Comparison of ENCODE assay signal across 1 cellular context in the genomic region with DNA sequence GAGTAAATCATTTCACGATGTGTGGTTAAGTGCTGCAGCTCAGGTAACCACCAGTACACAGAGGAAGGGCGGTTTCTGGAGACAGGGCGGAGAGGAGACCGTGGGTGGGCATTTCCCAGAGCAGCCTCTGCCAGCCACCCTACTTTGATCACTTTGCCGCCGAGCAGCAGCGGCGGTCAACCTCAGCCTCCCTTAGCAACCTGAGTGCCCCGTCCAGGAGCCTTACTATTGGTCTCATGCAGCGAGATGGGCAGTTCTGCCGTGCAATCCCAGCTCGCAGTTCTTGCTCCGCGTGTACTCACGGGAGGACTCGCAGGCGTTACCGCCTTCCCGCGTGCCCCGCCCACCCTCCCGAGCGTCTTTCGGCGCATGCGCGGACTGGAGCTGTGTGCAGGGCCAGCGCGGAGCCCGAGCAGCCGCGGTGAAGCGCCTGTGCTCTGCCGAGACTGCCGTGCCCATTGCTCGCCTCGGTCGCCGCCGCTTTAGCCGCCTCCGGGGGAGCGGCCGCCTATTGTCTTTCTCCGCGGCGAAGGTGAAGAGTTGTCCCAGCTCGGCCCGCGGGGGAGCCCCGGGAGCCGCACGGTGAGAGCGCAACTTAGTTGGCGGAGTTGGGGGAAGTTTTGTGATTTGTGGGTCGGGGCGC.
TF ChIP-seq lines count a peak whose summit lies in the region.

A gene with protein sequence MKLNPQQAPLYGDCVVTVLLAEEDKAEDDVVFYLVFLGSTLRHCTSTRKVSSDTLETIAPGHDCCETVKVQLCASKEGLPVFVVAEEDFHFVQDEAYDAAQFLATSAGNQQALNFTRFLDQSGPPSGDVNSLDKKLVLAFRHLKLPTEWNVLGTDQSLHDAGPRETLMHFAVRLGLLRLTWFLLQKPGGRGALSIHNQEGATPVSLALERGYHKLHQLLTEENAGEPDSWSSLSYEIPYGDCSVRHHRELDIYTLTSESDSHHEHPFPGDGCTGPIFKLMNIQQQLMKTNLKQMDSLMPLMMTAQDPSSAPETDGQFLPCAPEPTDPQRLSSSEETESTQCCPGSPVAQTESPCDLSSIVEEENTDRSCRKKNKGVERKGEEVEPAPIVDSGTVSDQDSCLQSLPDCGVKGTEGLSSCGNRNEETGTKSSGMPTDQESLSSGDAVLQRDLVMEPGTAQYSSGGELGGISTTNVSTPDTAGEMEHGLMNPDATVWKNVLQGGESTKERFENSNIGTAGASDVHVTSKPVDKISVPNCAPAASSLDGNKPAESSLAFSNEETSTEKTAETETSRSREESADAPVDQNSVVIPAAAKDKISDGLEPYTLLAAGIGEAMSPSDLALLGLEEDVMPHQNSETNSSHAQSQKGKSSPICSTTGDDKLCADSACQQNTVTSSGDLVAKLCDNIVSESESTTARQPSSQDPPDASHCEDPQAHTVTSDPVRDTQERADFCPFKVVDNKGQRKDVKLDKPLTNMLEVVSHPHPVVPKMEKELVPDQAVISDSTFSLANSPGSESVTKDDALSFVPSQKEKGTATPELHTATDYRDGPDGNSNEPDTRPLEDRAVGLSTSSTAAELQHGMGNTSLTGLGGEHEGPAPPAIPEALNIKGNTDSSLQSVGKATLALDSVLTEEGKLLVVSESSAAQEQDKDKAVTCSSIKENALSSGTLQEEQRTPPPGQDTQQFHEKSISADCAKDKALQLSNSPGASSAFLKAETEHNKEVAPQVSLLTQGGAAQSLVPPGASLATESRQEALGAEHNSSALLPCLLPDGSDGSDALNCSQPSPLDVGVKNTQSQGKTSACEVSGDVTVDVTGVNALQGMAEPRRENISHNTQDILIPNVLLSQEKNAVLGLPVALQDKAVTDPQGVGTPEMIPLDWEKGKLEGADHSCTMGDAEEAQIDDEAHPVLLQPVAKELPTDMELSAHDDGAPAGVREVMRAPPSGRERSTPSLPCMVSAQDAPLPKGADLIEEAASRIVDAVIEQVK (N-terminal part only) (plus strand): TSS at position 387 of the 643 bp plus-strand sequence. CDS start 105,118 bp downstream, outside the sequence.

TF ChIP-seq in SK-N-SH treated with all-trans-retinoic acid at 6 μM for 48 hours, 23 proteins besides CTCF, POLR2A, EP300 and RAD21 (continued from another document):
- TF ChIP-seq, protein P1, sequence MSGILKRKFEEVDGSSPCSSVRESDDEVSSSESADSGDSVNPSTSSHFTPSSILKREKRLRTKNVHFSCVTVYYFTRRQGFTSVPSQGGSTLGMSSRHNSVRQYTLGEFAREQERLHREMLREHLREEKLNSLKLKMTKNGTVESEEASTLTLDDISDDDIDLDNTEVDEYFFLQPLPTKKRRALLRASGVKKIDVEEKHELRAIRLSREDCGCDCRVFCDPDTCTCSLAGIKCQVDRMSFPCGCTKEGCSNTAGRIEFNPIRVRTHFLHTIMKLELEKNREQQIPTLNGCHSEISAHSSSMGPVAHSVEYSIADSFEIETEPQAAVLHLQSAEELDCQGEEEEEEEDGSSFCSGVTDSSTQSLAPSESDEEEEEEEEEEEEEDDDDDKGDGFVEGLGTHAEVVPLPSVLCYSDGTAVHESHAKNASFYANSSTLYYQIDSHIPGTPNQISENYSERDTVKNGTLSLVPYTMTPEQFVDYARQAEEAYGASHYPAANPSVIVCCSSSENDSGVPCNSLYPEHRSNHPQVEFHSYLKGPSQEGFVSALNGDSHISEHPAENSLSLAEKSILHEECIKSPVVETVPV (CRISPR knock-in tag; IDR thresholded peaks at IDR 0.05) = no peak
TF ChIP-seq in SK-N-SH treated with all-trans-retinoic acid at 6 μM for 48 hours: peak in this region for 0.
